Comparison of ENCODE assay signal across 6 cellular contexts in the genomic region with DNA sequence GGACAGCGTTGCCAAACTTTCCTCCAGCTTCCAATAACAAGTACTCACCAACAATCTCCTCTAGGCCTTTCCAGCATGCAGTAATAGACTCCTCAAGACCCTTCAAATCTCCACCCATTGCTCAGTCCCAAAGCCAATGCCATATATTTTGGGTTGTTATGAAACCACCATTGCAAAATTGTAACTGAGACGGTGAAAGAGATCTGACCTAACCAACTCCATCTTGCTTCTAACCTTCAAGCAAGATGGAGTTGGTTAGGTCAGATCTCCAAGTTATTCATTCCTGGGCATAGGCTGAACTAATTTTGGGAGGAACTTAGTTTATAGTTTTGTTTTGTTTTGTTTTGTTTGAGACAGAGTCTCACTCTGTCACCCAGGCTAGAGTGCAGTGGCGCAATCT. TPM values are rescaled to one million over a fixed set of nuclear protein-coding genes. Genes with fewer than 3 reads are reported as not detected.
DNase-seq lines count a peak whose midpoint lies in the region; ATAC-seq, FAIRE-seq and TF ChIP-seq lines count a peak whose summit lies in the region.
"Not testable (repeated sequence)": the region's sequence is repeated elsewhere in the genome, so short reads cannot be mapped to it uniquely, and the experiment has no call there.

No MANE protein-coding gene starts in this region.

- TF ChIP-seq RAD21 in K562 (CRISPR knock-in tag; conservative IDR thresholded peaks at IDR 0.05 in 1 of 2, IDR thresholded peaks at IDR 0.05 in 1 of 2): not testable (repeated sequence)

- TF ChIP-seq CTCF in HL-60 (IDR thresholded peaks at IDR 0.05; ENCODE audit: insufficient read depth, low read length); K562 (IDR thresholded peaks at IDR 0.05 in 2 of 3, conservative IDR thresholded peaks at IDR 0.05 in 1 of 3; ENCODE audit: insufficient read depth in 2 of 3, low read depth in 1 of 3, low read length in 3 of 3); osteoblast (IDR thresholded peaks at IDR 0.05; ENCODE audit: extremely low read depth, low read depth, low read length); type B pancreatic cell (conservative IDR thresholded peaks at IDR 0.05): not testable (repeated sequence)

- CTCF ChIA-PET in K562 (lab: Yijun Ruan, JAX; ENCODE audit: low intra/inter-chr PET ratio): not testable (repeated sequence)

- 72% methylated on average over 3 of the region's 3 CpGs for WGBS in K562 (ENCODE audit: insufficient coverage, low coverage, missing lambda C conversion rate)

- BruUV-seq in K562 (replicated peaks; lab: Mats Ljungman, UMichigan): not testable (repeated sequence)

- H3K4me3 Mint-ChIP-seq in T-helper 2 cell treated with Interferon-gamma antibody and Interleukin-4, amounts not matched to agents 5 μg/mL and 100 μg/mL, for 36 hours; activated T-helper 2 cell treated with anti-CD3 and anti-CD28 coated beads, Interferon-gamma antibody, Interleukin-2, Interleukin-4, amounts not matched to agents 10 μg/mL and 5 μg/mL and 100 μg/mL, durations not matched to agents 14 hours and 24 hours and 36 hours (ENCODE audit: low read depth); type B pancreatic cell: not testable (repeated sequence)

- not testable (repeated sequence) for H3K36me3 ChIP-seq in K562 (ENCODE audit: control insufficient read depth, insufficient read depth, low read length); osteoblast (ENCODE audit: insufficient read depth, low read length)

- in situ Hi-C loops in K562 (cut with MboI): not testable (repeated sequence)

- not testable (repeated sequence) for H3K9me3 ChIP-seq in K562 (replicated peaks; ENCODE audit: control insufficient read depth, insufficient read depth, low read depth, low read length); osteoblast (ENCODE audit: low read depth, low read length)

- DNase-seq in HL-60 (ENCODE audit: low read depth in 1 of 2, low spot score in 1 of 2); T-helper 2 cell treated with Interferon-gamma antibody and Interleukin-4, amounts not matched to agents 5 μg/mL and 100 μg/mL, for 36 hours (ENCODE audit: low spot score); activated T-helper 2 cell treated with anti-CD3 and anti-CD28 coated beads, Interferon-gamma antibody, Interleukin-2, Interleukin-4, amounts not matched to agents 10 μg/mL and 5 μg/mL and 100 μg/mL, durations not matched to agents 14 hours and 24 hours and 36 hours (ENCODE audit: low spot score); K562 (ENCODE audit: extremely low read depth in 1 of 4, low spot score in 3 of 4); type B pancreatic cell (ENCODE audit: extremely low spot score, unreplicated experiment): not testable (repeated sequence)
- peak; percentile 47 for DNase-seq in osteoblast (ENCODE audit: insufficient read length, low spot score, missing footprints)

- H3K27me3 Mint-ChIP-seq in T-helper 2 cell treated with Interferon-gamma antibody and Interleukin-4, amounts not matched to agents 5 μg/mL and 100 μg/mL, for 36 hours (ENCODE audit: low read depth); activated T-helper 2 cell treated with anti-CD3 and anti-CD28 coated beads, Interferon-gamma antibody, Interleukin-2, Interleukin-4, amounts not matched to agents 10 μg/mL and 5 μg/mL and 100 μg/mL, durations not matched to agents 14 hours and 24 hours and 36 hours (ENCODE audit: low read depth); type B pancreatic cell: not testable (repeated sequence)

- H3K9me3 Mint-ChIP-seq in T-helper 2 cell treated with Interferon-gamma antibody and Interleukin-4, amounts not matched to agents 5 μg/mL and 100 μg/mL, for 36 hours: peaks cover 16% of the 10 kb centered on the region
- H3K9me3 Mint-ChIP-seq in activated T-helper 2 cell treated with anti-CD3 and anti-CD28 coated beads, Interferon-gamma antibody, Interleukin-2, Interleukin-4, amounts not matched to agents 10 μg/mL and 5 μg/mL and 100 μg/mL, durations not matched to agents 14 hours and 24 hours and 36 hours; type B pancreatic cell: not testable (repeated sequence)

- intact Hi-C loops in activated T-helper 2 cell treated with anti-CD3 and anti-CD28 coated beads, Interferon-gamma antibody, Interleukin-2, Interleukin-4, amounts not matched to agents 10 μg/mL and 5 μg/mL and 100 μg/mL, durations not matched to agents 14 hours and 24 hours and 36 hours (cut with micrococcal nuclease); K562 (cut with micrococcal nuclease): not testable (repeated sequence)

- peak overlapping the region; percentile 46 for H3K27ac ChIP-seq in HL-60 (replicated peaks)
- not testable (repeated sequence) for H3K27ac ChIP-seq in K562 (ENCODE audit: extremely low read depth, low read depth, low read length); osteoblast (ENCODE audit: low read depth, low read length)

- FAIRE-seq in K562 (lab: Jason Lieb, UNC): not testable (repeated sequence)

- peaks cover 11% of the 10 kb centered on the region for H3K36me3 Mint-ChIP-seq in T-helper 2 cell treated with Interferon-gamma antibody and Interleukin-4, amounts not matched to agents 5 μg/mL and 100 μg/mL, for 36 hours (ENCODE audit: low read depth)
- H3K36me3 Mint-ChIP-seq in activated T-helper 2 cell treated with anti-CD3 and anti-CD28 coated beads, Interferon-gamma antibody, Interleukin-2, Interleukin-4, amounts not matched to agents 10 μg/mL and 5 μg/mL and 100 μg/mL, durations not matched to agents 14 hours and 24 hours and 36 hours (ENCODE audit: low read depth); type B pancreatic cell: not testable (repeated sequence)

- not testable (repeated sequence) for H3K4me1 ChIP-seq in K562 (replicated peaks in 1 of 2; ENCODE audit: control insufficient read depth in 2 of 2, insufficient read depth in 2 of 2, low read length in 2 of 2); osteoblast (ENCODE audit: insufficient read depth, low read length)

- not testable (repeated sequence) for H3K4me3 ChIP-seq in HL-60 (replicated peaks; ENCODE audit: insufficient read depth, low read length); K562; osteoblast (ENCODE audit: insufficient read depth, low read length)

- H3K9ac ChIP-seq in K562 (ENCODE audit: insufficient read depth in 1 of 2, low read depth in 2 of 2, low read length in 2 of 2): not testable (repeated sequence)

- peaks cover 23% of the 10 kb centered on the region for H3K4me1 Mint-ChIP-seq in T-helper 2 cell treated with Interferon-gamma antibody and Interleukin-4, amounts not matched to agents 5 μg/mL and 100 μg/mL, for 36 hours (ENCODE audit: low read depth)
- peaks cover 26% of the 10 kb centered on the region for H3K4me1 Mint-ChIP-seq in activated T-helper 2 cell treated with anti-CD3 and anti-CD28 coated beads, Interferon-gamma antibody, Interleukin-2, Interleukin-4, amounts not matched to agents 10 μg/mL and 5 μg/mL and 100 μg/mL, durations not matched to agents 14 hours and 24 hours and 36 hours (ENCODE audit: low read depth)
- peaks cover 14% of the 10 kb centered on the region for H3K4me1 Mint-ChIP-seq in type B pancreatic cell (ENCODE audit: unreplicated experiment)

- not testable (repeated sequence) for ATAC-seq in K562

- not testable (repeated sequence) for H3K27me3 ChIP-seq in HL-60 (ENCODE audit: insufficient read depth, poor library complexity, severe bottlenecking); K562 (ENCODE audit: control insufficient read depth in 2 of 2, insufficient read depth in 2 of 2, low read length in 2 of 2); osteoblast (ENCODE audit: insufficient read depth, low read length)

- not testable (repeated sequence) for H3K4me2 ChIP-seq in K562 (ENCODE audit: insufficient read depth, low read length); osteoblast (ENCODE audit: insufficient read depth, low read length)

- peak overlapping the region; percentile 49 for H3K27ac Mint-ChIP-seq in T-helper 2 cell treated with Interferon-gamma antibody and Interleukin-4, amounts not matched to agents 5 μg/mL and 100 μg/mL, for 36 hours
- H3K27ac Mint-ChIP-seq in activated T-helper 2 cell treated with anti-CD3 and anti-CD28 coated beads, Interferon-gamma antibody, Interleukin-2, Interleukin-4, amounts not matched to agents 10 μg/mL and 5 μg/mL and 100 μg/mL, durations not matched to agents 14 hours and 24 hours and 36 hours: peak overlapping the region; percentile 24
- peak overlapping the region; percentile 66 for H3K27ac Mint-ChIP-seq in type B pancreatic cell

- POLR2A ChIA-PET in K562 (lab: Yijun Ruan, JAX): interaction anchor here (1.0 to 2.0 kb wide), 3 partner anchors 14 to 16 kb away, joined by 3 to 11 read pairs (median 4); a partner anchor contains a TSS

- H2AFZ ChIP-seq in K562 (ENCODE audit: low read depth, low read length); osteoblast (ENCODE audit: low read length): not testable (repeated sequence)

- not testable (repeated sequence) for H3K9me1 ChIP-seq in K562 (ENCODE audit: control insufficient read depth, insufficient read depth, low read length)

- not testable (repeated sequence) for H4K20me1 ChIP-seq in K562 (replicated peaks; ENCODE audit: control insufficient read depth, insufficient read depth, low read length); osteoblast (ENCODE audit: insufficient read depth, low read length)

- H3K79me2 ChIP-seq in K562 (ENCODE audit: control insufficient read depth, insufficient read depth, low read length); osteoblast (ENCODE audit: insufficient read depth, low read length): not testable (repeated sequence)

- not testable (repeated sequence) for TF ChIP-seq EP300 in K562 (IDR thresholded peaks at IDR 0.05; ENCODE audit: low read length)

- not testable (repeated sequence) for TF ChIP-seq POLR2A in K562 (conservative IDR thresholded peaks at IDR 0.05)

RNA-seq across cellular contexts. Expression of a gene that starts 14.5 kb away (rescaled TPM):
- total RNA-seq in activated T-helper 2 cell treated with anti-CD3 and anti-CD28 coated beads, Interferon-gamma antibody, Interleukin-2, Interleukin-4, amounts not matched to agents 10 μg/mL and 5 μg/mL and 100 μg/mL, durations not matched to agents 14 hours and 24 hours and 36 hours: 64.8 and 65.6 TPM in 2 replicates
- 16.1 and 30.6 TPM in 2 replicates for total RNA-seq in K562 (2011; cell fraction: chromatin; rRNA removed; ENCODE audit: low replicate concordance)
- total RNA-seq in K562 (2011; cell fraction: nucleolus; rRNA removed): 7.5 and 10.5 TPM in 2 replicates
- total RNA-seq in K562 (2011; cell fraction: nucleoplasm; rRNA removed): 14.1 and 21.9 TPM in 2 replicates
- total RNA-seq in K562 (2014; rRNA removed): 24.7 and 37.3 TPM in 2 replicates
- total RNA-seq in K562 (2014; rRNA removed; fragmentation: Illumina TruSeq; extraction: Trizol): 29.5 and 30.1 TPM in 2 replicates
- total RNA-seq in K562 (2015; rRNA removed; fragmentation: Illumina TruSeq; extraction: Trizol): 20.3 and 20.6 TPM in 2 replicates
- total RNA-seq in K562 (2021): 19.9 and 23.1 TPM in 2 replicates
- polyA plus RNA-seq in K562 (2011; rRNA removed): 23.1 and 34.3 TPM in 2 replicates
- 22.7 and 34.7 TPM in 2 replicates for polyA plus RNA-seq in K562 (2011; cell fraction: cytosol; rRNA removed)
- 19.5 and 25.7 TPM in 2 replicates for polyA plus RNA-seq in K562 (2011; cell fraction: nucleus; rRNA removed)
- polyA plus RNA-seq in K562 (2012): 18.4 and 29.0 TPM in 2 replicates
- 25.8 and 27.2 TPM in 2 replicates for polyA plus RNA-seq in K562 (2014; fragmentation: Illumina TruSeq; extraction: Trizol)
- polyA plus RNA-seq in K562 (2014; fragmentation: Nextera tagmentation; extraction: Ambion mirVana): 1 to 10 TPM; 5.7 to 6.1 TPM
- 22.1 and 22.2 TPM in 2 replicates for polyA plus RNA-seq in K562 (2014; rRNA removed)
- polyA minus RNA-seq in K562 (2011; rRNA and poly(A)+ RNA removed): 61.8 and 65.2 TPM in 2 replicates
- 19.0 and 20.3 TPM in 2 replicates for polyA minus RNA-seq in K562 (2011; cell fraction: cytosol; rRNA and poly(A)+ RNA removed)
- 3.5 and 11.7 TPM in 2 replicates for polyA minus RNA-seq in K562 (2011; cell fraction: nucleus; rRNA and poly(A)+ RNA removed)
- total RNA-seq in osteoblast: 189 and 199 TPM in 2 replicates
- 61.8 and 110 TPM in 2 replicates for total RNA-seq in type B pancreatic cell (ENCODE audit: low replicate concordance)
